In the genomic region with DNA sequence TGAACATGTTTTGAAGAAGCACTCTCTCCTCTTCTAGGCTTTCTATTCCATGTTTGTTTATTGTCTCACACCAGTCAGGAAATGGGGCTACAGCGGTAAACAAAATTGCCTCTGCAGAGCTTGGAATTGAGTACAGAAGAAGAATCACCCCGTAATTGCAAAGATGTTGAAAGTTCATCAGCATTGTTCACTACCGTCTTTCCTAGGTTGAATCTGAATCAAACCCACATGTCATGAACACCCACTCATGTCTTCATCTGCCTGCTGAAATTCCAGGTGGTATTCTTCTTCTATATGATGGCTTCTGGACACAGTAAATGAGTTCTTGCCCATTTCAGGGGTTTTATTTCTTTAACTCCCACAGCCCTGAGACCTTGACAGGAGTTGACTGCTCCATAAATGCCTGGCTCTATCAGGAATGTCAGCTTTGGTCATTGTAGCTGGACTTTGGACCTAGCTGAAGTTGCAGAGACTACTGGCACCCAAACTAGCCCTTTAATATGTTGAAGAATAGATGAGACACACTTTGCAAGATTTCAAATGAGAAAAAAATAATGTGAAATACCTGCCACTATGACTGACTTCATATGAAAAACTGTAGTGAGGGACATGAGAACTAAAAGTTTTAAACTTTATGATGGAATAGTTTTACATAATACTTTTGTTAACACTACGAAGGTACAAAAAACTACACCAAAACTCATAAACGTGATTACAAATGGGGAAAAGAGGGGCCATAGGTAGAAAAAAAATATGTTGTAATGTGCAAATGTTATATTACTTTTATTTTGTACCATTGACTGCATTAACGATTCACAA, we compare ENCODE assay signal across 1 cellular context.
A peak's percentile ranks its signal among the peaks of the same experiment; 100 is the strongest.
TF ChIP-seq lines count a peak whose summit lies in the region.

No MANE protein-coding gene starts in this region.

TF ChIP-seq in HepG2, 621 proteins besides CTCF, POLR2A, EP300 and RAD21 (continued from another document and continues in another):
- TF ChIP-seq FOXO4 (CRISPR knock-in tag; conservative IDR thresholded peaks at IDR 0.05): no peak
- no peak for TF ChIP-seq PHF8 (CRISPR knock-in tag; IDR thresholded peaks at IDR 0.05)
- TF ChIP-seq SMYD3 (CRISPR knock-in tag; IDR thresholded peaks at IDR 0.05): no peak
- no peak for TF ChIP-seq ISX (CRISPR knock-in tag; conservative IDR thresholded peaks at IDR 0.05)
- TF ChIP-seq, protein P1, sequence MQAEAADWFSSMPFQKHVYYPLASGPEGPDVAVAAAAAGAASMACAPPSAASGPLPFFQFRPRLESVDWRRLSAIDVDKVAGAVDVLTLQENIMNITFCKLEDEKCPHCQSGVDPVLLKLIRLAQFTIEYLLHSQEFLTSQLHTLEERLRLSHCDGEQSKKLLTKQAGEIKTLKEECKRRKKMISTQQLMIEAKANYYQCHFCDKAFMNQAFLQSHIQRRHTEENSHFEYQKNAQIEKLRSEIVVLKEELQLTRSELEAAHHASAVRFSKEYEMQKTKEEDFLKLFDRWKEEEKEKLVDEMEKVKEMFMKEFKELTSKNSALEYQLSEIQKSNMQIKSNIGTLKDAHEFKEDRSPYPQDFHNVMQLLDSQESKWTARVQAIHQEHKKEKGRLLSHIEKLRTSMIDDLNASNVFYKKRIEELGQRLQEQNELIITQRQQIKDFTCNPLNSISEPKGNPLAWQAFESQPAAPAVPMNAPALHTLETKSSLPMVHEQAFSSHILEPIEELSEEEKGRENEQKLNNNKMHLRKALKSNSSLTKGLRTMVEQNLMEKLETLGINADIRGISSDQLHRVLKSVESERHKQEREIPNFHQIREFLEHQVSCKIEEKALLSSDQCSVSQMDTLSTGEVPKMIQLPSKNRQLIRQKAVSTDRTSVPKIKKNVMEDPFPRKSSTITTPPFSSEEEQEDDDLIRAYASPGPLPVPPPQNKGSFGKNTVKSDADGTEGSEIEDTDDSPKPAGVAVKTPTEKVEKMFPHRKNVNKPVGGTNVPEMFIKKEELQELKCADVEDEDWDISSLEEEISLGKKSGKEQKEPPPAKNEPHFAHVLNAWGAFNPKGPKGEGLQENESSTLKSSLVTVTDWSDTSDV (CRISPR knock-in tag; IDR thresholded peaks at IDR 0.05): no peak
- TF ChIP-seq LBX2 (CRISPR knock-in tag; IDR thresholded peaks at IDR 0.05; ENCODE audit: borderline replicate concordance): no peak
- no peak for TF ChIP-seq SP140L (CRISPR knock-in tag; IDR thresholded peaks at IDR 0.05; ENCODE audit: borderline replicate concordance)
- TF ChIP-seq ZNF75D (CRISPR knock-in tag; IDR thresholded peaks at IDR 0.05; ENCODE audit: borderline replicate concordance): no peak
- 0 out of 2 replicates have a peak, but pooled peaks have one; percentile 32 for TF ChIP-seq GATAD1 (CRISPR knock-in tag; IDR thresholded peaks at IDR 0.05)
- TF ChIP-seq CBX1 (IDR thresholded peaks at IDR 0.05; ENCODE audit: low read depth): peak; percentile 32
- no peak; the same call in 1 of the 2 replicates for TF ChIP-seq REPIN1 (CRISPR knock-in tag; IDR thresholded peaks at IDR 0.05; ENCODE audit: borderline replicate concordance, low read depth)
- peak; percentile 31; the same call in 1 of the 2 replicates for TF ChIP-seq ZFY (CRISPR knock-in tag; IDR thresholded peaks at IDR 0.05)
- no peak for TF ChIP-seq CHD2 (IDR thresholded peaks at IDR 0.05; ENCODE audit: low read depth, low read length)
- no peak for TF ChIP-seq ZUFSP (CRISPR knock-in tag; IDR thresholded peaks at IDR 0.05; ENCODE audit: borderline replicate concordance)
- TF ChIP-seq ZNF513 (CRISPR knock-in tag; conservative IDR thresholded peaks at IDR 0.05): no peak
- TF ChIP-seq HMG20B (CRISPR knock-in tag; conservative IDR thresholded peaks at IDR 0.05): no peak
- no peak for TF ChIP-seq ZNF564 (CRISPR knock-in tag; IDR thresholded peaks at IDR 0.05)
- no peak for TF ChIP-seq ZNF562 (CRISPR knock-in tag; IDR thresholded peaks at IDR 0.05; ENCODE audit: borderline replicate concordance)
- TF ChIP-seq TCF7L2 (IDR thresholded peaks at IDR 0.05; ENCODE audit: low read depth, low read length): no peak
- no peak for TF ChIP-seq ZNF260 (CRISPR knock-in tag; IDR thresholded peaks at IDR 0.05; ENCODE audit: borderline replicate concordance, low read depth)
- no peak for TF ChIP-seq KMT2A (CRISPR knock-in tag; IDR thresholded peaks at IDR 0.05)
- TF ChIP-seq TCF7 (IDR thresholded peaks at IDR 0.05; ENCODE audit: low read depth): no peak; the same call in 1 of the 2 replicates
- no peak for TF ChIP-seq CBX2 (IDR thresholded peaks at IDR 0.05; ENCODE audit: low read depth, low read length)
- no peak for TF ChIP-seq CBX2 (CRISPR knock-in tag; IDR thresholded peaks at IDR 0.05; ENCODE audit: low read depth)
- TF ChIP-seq, protein P2, sequence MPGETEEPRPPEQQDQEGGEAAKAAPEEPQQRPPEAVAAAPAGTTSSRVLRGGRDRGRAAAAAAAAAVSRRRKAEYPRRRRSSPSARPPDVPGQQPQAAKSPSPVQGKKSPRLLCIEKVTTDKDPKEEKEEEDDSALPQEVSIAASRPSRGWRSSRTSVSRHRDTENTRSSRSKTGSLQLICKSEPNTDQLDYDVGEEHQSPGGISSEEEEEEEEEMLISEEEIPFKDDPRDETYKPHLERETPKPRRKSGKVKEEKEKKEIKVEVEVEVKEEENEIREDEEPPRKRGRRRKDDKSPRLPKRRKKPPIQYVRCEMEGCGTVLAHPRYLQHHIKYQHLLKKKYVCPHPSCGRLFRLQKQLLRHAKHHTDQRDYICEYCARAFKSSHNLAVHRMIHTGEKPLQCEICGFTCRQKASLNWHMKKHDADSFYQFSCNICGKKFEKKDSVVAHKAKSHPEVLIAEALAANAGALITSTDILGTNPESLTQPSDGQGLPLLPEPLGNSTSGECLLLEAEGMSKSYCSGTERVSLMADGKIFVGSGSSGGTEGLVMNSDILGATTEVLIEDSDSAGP (CRISPR knock-in tag; IDR thresholded peaks at IDR 0.05; ENCODE audit: borderline replicate concordance): no peak; the same call in 1 of the 2 replicates
- no peak for TF ChIP-seq ZNF770 (CRISPR knock-in tag; IDR thresholded peaks at IDR 0.05)
- peak; percentile 33; the same call in 1 of the 2 replicates for TF ChIP-seq FOXA3 (CRISPR knock-in tag; IDR thresholded peaks at IDR 0.05)
- TF ChIP-seq ZNF605 (CRISPR knock-in tag; IDR thresholded peaks at IDR 0.05): no peak
- TF ChIP-seq REXO4 (CRISPR knock-in tag; IDR thresholded peaks at IDR 0.05; ENCODE audit: borderline replicate concordance): no peak
- no peak for TF ChIP-seq ZNF768 (CRISPR knock-in tag; IDR thresholded peaks at IDR 0.05)
- TF ChIP-seq CC2D1A (CRISPR knock-in tag; IDR thresholded peaks at IDR 0.05): no peak
- TF ChIP-seq, protein P3, sequence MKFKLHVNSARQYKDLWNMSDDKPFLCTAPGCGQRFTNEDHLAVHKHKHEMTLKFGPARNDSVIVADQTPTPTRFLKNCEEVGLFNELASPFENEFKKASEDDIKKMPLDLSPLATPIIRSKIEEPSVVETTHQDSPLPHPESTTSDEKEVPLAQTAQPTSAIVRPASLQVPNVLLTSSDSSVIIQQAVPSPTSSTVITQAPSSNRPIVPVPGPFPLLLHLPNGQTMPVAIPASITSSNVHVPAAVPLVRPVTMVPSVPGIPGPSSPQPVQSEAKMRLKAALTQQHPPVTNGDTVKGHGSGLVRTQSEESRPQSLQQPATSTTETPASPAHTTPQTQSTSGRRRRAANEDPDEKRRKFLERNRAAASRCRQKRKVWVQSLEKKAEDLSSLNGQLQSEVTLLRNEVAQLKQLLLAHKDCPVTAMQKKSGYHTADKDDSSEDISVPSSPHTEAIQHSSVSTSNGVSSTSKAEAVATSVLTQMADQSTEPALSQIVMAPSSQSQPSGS (CRISPR knock-in tag; IDR thresholded peaks at IDR 0.05): no peak
- no peak for TF ChIP-seq PBX3 (CRISPR knock-in tag; IDR thresholded peaks at IDR 0.05; ENCODE audit: borderline replicate concordance)
- peak; percentile 81 for TF ChIP-seq NCOA2 (CRISPR knock-in tag; IDR thresholded peaks at IDR 0.05)
- TF ChIP-seq ZNF674 (CRISPR knock-in tag; IDR thresholded peaks at IDR 0.05; ENCODE audit: low read depth): no peak
- TF ChIP-seq STAG1 (CRISPR knock-in tag; IDR thresholded peaks at IDR 0.05): no peak; the same call in 1 of the 2 replicates
- TF ChIP-seq CEBPZ (IDR thresholded peaks at IDR 0.05; ENCODE audit: low read length): no peak
- no peak for TF ChIP-seq ETV6 (CRISPR knock-in tag; conservative IDR thresholded peaks at IDR 0.05)
